ENCODE assay signal across 24 cellular contexts in genomic region chr14:103686831-103687485, GRCh38. TPM values are rescaled to one million over a fixed set of nuclear protein-coding genes. Genes with fewer than 3 reads are reported as not detected.
DNase-seq lines count a peak whose midpoint lies in the region; ATAC-seq and TF ChIP-seq lines count a peak whose summit lies in the region.
"Had no signal": no experiment of that assay in that cellular context is flagged by ENCODE, and none has a peak within 500 bp of the region (broad histone marks: within the 10 kb centered on the region; RNA-seq: fewer than 3 reads in every experiment).

No MANE protein-coding gene starts in this region.

- peaks cover 43 to 72% of the 10 kb centered on the region in 2 experiments for H3K79me1 ChIP-seq in IMR-90 (ENCODE audit: low read depth in 1 of 2, low read length in 2 of 2)

- no peak overlapping the region for H3K56ac ChIP-seq in IMR-90 (ENCODE audit: extremely low read depth, insufficient read depth, low read length)

- H2BK15ac ChIP-seq in IMR-90 (ENCODE audit: low read depth, low read length) = no peak overlapping the region

- no peak overlapping the region for H2AK5ac ChIP-seq in IMR-90 (ENCODE audit: low read depth, low read length)

- H3K27me3 ChIP-seq in ACC112 (ENCODE audit: insufficient read depth, low read length) (no peaks in the 10 kb centered on the region), IMR-90 (ENCODE audit: control insufficient read depth, insufficient read depth, low read length) (no peaks in the 10 kb centered on the region)
- H3K27me3 ChIP-seq: esophagus muscularis mucosa, SJCRH30, testis had no signal

- dilution Hi-C loops in IMR-90 (cut with HindIII; ENCODE audit: low sequenced_read_pairs, unreplicated experiment) = no loop called here

- peak overlapping the region; percentile 8; the same call in 1 of the 2 replicates for H3K4ac ChIP-seq in IMR-90 (ENCODE audit: low read depth, low read length)

- H4K20me1 ChIP-seq in IMR-90 (ENCODE audit: insufficient read depth, low read length) = peaks cover 49% of the 10 kb centered on the region

- ATAC-seq in IMR-90 (ENCODE audit: low read depth) (no peak), HG03139 (IDR thresholded peaks at IDR 0.05; ENCODE audit: unreplicated experiment) (no peak), GM21717 (IDR thresholded peaks at IDR 0.05; ENCODE audit: unreplicated experiment) (no peak)
- ATAC-seq: sciatic nerve had no signal

- no peak overlapping the region for H2BK120ac ChIP-seq in IMR-90 (ENCODE audit: low read depth, low read length)

- no peak overlapping the region for H3K4me2 ChIP-seq in IMR-90 (ENCODE audit: low read depth, low read length)
- H3K4me2 ChIP-seq: PC-9 had no signal

- H3K36me3 ChIP-seq in ACC112 (ENCODE audit: insufficient read depth, low read length) (peaks cover 12% of the 10 kb centered on the region; the same call in 1 of the 2 replicates), IMR-90 (ENCODE audit: control insufficient read depth, insufficient read depth, low read length) (peaks cover 52% of the 10 kb centered on the region)

- H4K91ac ChIP-seq in IMR-90 (ENCODE audit: insufficient read depth, low read depth, low read length) = peak overlapping the region; percentile 33; the same call in 1 of the 2 replicates

- no peak overlapping the region for H2BK20ac ChIP-seq in IMR-90 (ENCODE audit: low read depth, low read length)

- H4K8ac ChIP-seq in IMR-90 (ENCODE audit: low read depth in 2 of 2, low read length in 2 of 2) = peak overlapping the region; percentile 18 to 65; a peak in 2 of 4 replicates

- peak; percentile 55 for DNase-seq in IMR-90
- DNase-seq in dermis microvascular lymphatic vessel endothelial cell (ENCODE audit: low read depth in 2 of 2) = peak; percentile 48 to 67
- no peak for DNase-seq in nephron progenitor cell
- DNase-seq in KG1 (lab: John Stamatoyannopoulos, UW) = no peak
- DNase-seq in DMS 273 (lab: John Stamatoyannopoulos, UW; ENCODE audit: unreplicated experiment) = no peak
- DNase-seq: activated CD4-positive, alpha-beta T cell treated with anti-CD3 and anti-CD28 coated beads, Interleukin-2, amount 10 ng/mL, durations not matched to agents 24 days and 14 days; activated CD8-positive, alpha-beta memory T cell treated with anti-CD3 and anti-CD28 coated beads, Interleukin-2, amount 50 U/mL, for 4 hours; activated effector memory CD4-positive, alpha-beta T cell treated with anti-CD3 and anti-CD28 coated beads, Interleukin-2, amount 50 U/mL, for 16 hours; caudate nucleus; CD4-positive, alpha-beta T cell; effector CD4-positive, alpha-beta T cell; Karpas-422; NCI-H1930; occipital lobe; PC-9; SJCRH30; testis had no signal

- CTCF ChIA-PET in IMR-90 (lab: Yijun Ruan, JAX) = no interaction called here

- no peak overlapping the region for H2BK5ac ChIP-seq in IMR-90 (ENCODE audit: low read depth, low read length, poor library complexity, severe bottlenecking)

- intact Hi-C loops in IMR-90 (cut with micrococcal nuclease) = no loop called here

- H3K18ac ChIP-seq in IMR-90 (ENCODE audit: low read depth, low read length) = no peak overlapping the region

- H3K9me3 ChIP-seq in IMR-90 (ENCODE audit: control insufficient read depth, insufficient read depth, low read length) = no peaks in the 10 kb centered on the region
- H3K9me3 ChIP-seq: esophagus muscularis mucosa, SJCRH30, testis had no signal

- TF ChIP-seq RAD21 in IMR-90 (IDR thresholded peaks at IDR 0.05; ENCODE audit: low read length) = no peak

- H3K23ac ChIP-seq in IMR-90 (ENCODE audit: low read depth, low read length) = 0 out of 2 replicates have a peak overlapping the region, but pooled peaks have one; percentile 16

- in situ Hi-C loops in IMR-90 (cut with MboI; ENCODE audit: low sequenced_read_pairs) = loop anchor here (10.0 kb wide), 1 partner anchor 112 kb away; no protein-coding TSS in a partner anchor

- H3K4me3 ChIP-seq in ACC112 (ENCODE audit: low read depth, low read length) (no peak overlapping the region), IMR-90 (ENCODE audit: insufficient read depth, low read depth, low read length) (no peak overlapping the region)
- H3K4me3 ChIP-seq: esophagus muscularis mucosa, lung, PC-9, SJCRH30, testis had no signal

- H4K5ac ChIP-seq in IMR-90 (ENCODE audit: low read depth, low read length) = no peak overlapping the region

- peaks cover 42% of the 10 kb centered on the region for H3K36me3 Mint-ChIP-seq in nephron progenitor cell (ENCODE audit: low read depth)

- peaks cover 10% of the 10 kb centered on the region; the same call in 1 of the 2 replicates for H3K9me1 ChIP-seq in IMR-90 (ENCODE audit: insufficient read depth, low read length)

- H3K4me1 Mint-ChIP-seq in nephron progenitor cell = no peaks in the 10 kb centered on the region
- H3K4me1 Mint-ChIP-seq: activated CD4-positive, alpha-beta T cell treated with anti-CD3 and anti-CD28 coated beads, Interleukin-2, amount 10 ng/mL, durations not matched to agents 24 days and 14 days had no signal

- 85% methylated on average over 4 of the region's 19 CpGs; no CpG with 5 or more reads in 1 of the 2 experiments for WGBS in IMR-90 (ENCODE audit: extremely low coverage in 2 of 2, insufficient read length in 1 of 2), 2 experiments

- H2AFZ ChIP-seq in ACC112 (ENCODE audit: low read length, unreplicated experiment) (no peak overlapping the region), IMR-90 (replicated peaks; ENCODE audit: low read length, poor library complexity) (no peak overlapping the region)
- H2AFZ ChIP-seq: PC-9 had no signal

- H3K9ac ChIP-seq in IMR-90 (ENCODE audit: low read depth, low read length) = no peak overlapping the region

- H3K14ac ChIP-seq in IMR-90 (replicated peaks; ENCODE audit: low read depth, low read length) = no peak overlapping the region

- TF ChIP-seq POLR2A in IMR-90 (IDR thresholded peaks at IDR 0.05; ENCODE audit: low read depth, low read length) = no peak

- H3K4me1 ChIP-seq in ACC112 (ENCODE audit: control insufficient read depth, insufficient read depth, low read length, unreplicated experiment) (peaks cover 13% of the 10 kb centered on the region), IMR-90 (ENCODE audit: control insufficient read depth, insufficient read depth, low read length) (peaks cover 8% of the 10 kb centered on the region)
- H3K4me1 ChIP-seq: SJCRH30 had no signal

- TF ChIP-seq CTCF in IMR-90 (conservative IDR thresholded peaks at IDR 0.05; ENCODE audit: low read depth, low read length) (no peak), nephron progenitor cell (IDR thresholded peaks at IDR 0.05) (no peak)

- POLR2A ChIA-PET in IMR-90 (lab: Charles Lee; ENCODE audit: unreplicated experiment) = no interaction called here

- no peak overlapping the region for H2AK9ac ChIP-seq in IMR-90 (replicated peaks; ENCODE audit: low read depth, low read length, poor library complexity)

- no TSS peak for BruUV-seq in IMR-90 (replicated peaks; lab: Mats Ljungman, UMichigan)

- peaks cover 20% of the 10 kb centered on the region for H3K79me2 ChIP-seq in ACC112 (ENCODE audit: control insufficient read depth, insufficient read depth, low read length, unreplicated experiment)

- no peak overlapping the region for H3K4me3 Mint-ChIP-seq in nephron progenitor cell
- H3K4me3 Mint-ChIP-seq: activated CD4-positive, alpha-beta T cell treated with anti-CD3 and anti-CD28 coated beads, Interleukin-2, amount 10 ng/mL, durations not matched to agents 24 days and 14 days; CD4-positive, alpha-beta T cell; T-helper 1 cell treated with Interleukin-12 subunit alpha and Interleukin-12 subunit beta and Interleukin-4 antibody, amounts not matched to agents 30 μg/mL and 1 μg/mL, for 36 hours had no signal

- H3K27ac ChIP-seq in ACC112 (ENCODE audit: low read depth, low read length) (peak overlapping the region; percentile 32), IMR-90 (ENCODE audit: insufficient read depth, low read length) (peak overlapping the region; percentile 19; the same call in 1 of the 2 replicates)
- H3K27ac ChIP-seq: esophagus muscularis mucosa, PC-9, SJCRH30 had no signal

- no peaks in the 10 kb centered on the region for H3K27me3 Mint-ChIP-seq in nephron progenitor cell (ENCODE audit: low read depth, poor library complexity)
- H3K27me3 Mint-ChIP-seq: activated CD4-positive, alpha-beta T cell treated with anti-CD3 and anti-CD28 coated beads, Interleukin-2, amount 10 ng/mL, durations not matched to agents 24 days and 14 days; CD4-positive, alpha-beta T cell had no signal

- no peaks in the 10 kb centered on the region for H3K9me3 Mint-ChIP-seq in nephron progenitor cell
- H3K9me3 Mint-ChIP-seq: activated CD4-positive, alpha-beta T cell treated with anti-CD3 and anti-CD28 coated beads, Interleukin-2, amount 10 ng/mL, durations not matched to agents 24 days and 14 days; CD4-positive, alpha-beta T cell; T-helper 1 cell treated with Interleukin-12 subunit alpha and Interleukin-12 subunit beta and Interleukin-4 antibody, amounts not matched to agents 30 μg/mL and 1 μg/mL, for 36 hours had no signal

- H3K27ac Mint-ChIP-seq in nephron progenitor cell = peak overlapping the region; percentile 87
- H3K27ac Mint-ChIP-seq: activated CD4-positive, alpha-beta T cell treated with anti-CD3 and anti-CD28 coated beads, Interleukin-2, amount 10 ng/mL, durations not matched to agents 24 days and 14 days; CD4-positive, alpha-beta T cell; T-helper 1 cell treated with Interleukin-12 subunit alpha and Interleukin-12 subunit beta and Interleukin-4 antibody, amounts not matched to agents 30 μg/mL and 1 μg/mL, for 36 hours had no signal

TF ChIP-seq in IMR-90, 13 proteins besides CTCF, POLR2A, EP300 and RAD21:
- TF ChIP-seq CEBPB (IDR thresholded peaks at IDR 0.05; ENCODE audit: low read depth, low read length) (peak; percentile 15; the same call in 1 of the 2 replicates), MXI1 (IDR thresholded peaks at IDR 0.05; ENCODE audit: borderline replicate concordance, low read depth, low read length) (no peak)

RNA-seq across cellular contexts. Expression of gene XRCC3, which starts 28.3 kb away (rescaled TPM):
- total RNA-seq in IMR-90 (2012; rRNA removed) (7.5 and 8.1 TPM in 2 replicates), dermis microvascular lymphatic vessel endothelial cell (10.0 and 11.0 TPM in 2 replicates)
- polyA plus RNA-seq in IMR-90 (2012; rRNA removed) = 9.0 and 9.5 TPM in 2 replicates
- 5.3 and 5.5 TPM in 2 replicates for polyA plus RNA-seq in IMR-90 (2012; cell fraction: cytosol; rRNA removed)
- polyA plus RNA-seq in IMR-90 (2012; cell fraction: nucleus; rRNA removed; ENCODE audit: low replicate concordance) = 29.9 and 33.1 TPM in 2 replicates

RNA-seq across cellular contexts. Expression of gene ZFYVE21, which starts 28.7 kb away (rescaled TPM):
- 41.2 and 41.4 TPM in 2 replicates for total RNA-seq in IMR-90 (2012; rRNA removed)
- polyA plus RNA-seq in IMR-90 (2012; rRNA removed) = 89.2 and 93.4 TPM in 2 replicates
- polyA plus RNA-seq in IMR-90 (2012; cell fraction: cytosol; rRNA removed) = 107 and 145 TPM in 2 replicates
- 83.4 and 98.8 TPM in 2 replicates for polyA plus RNA-seq in IMR-90 (2012; cell fraction: nucleus; rRNA removed; ENCODE audit: low replicate concordance)
- total RNA-seq in dermis microvascular lymphatic vessel endothelial cell = 58.0 and 101 TPM in 2 replicates

RNA-seq across cellular contexts. Expression of gene KLC1, which starts 57.9 kb away (rescaled TPM):
- 101 and 139 TPM in 2 replicates for total RNA-seq in IMR-90 (2012; rRNA removed)
- polyA plus RNA-seq in IMR-90 (2012; rRNA removed) = 155 and 157 TPM in 2 replicates
- 202 and 321 TPM in 2 replicates for polyA plus RNA-seq in IMR-90 (2012; cell fraction: cytosol; rRNA removed)
- polyA plus RNA-seq in IMR-90 (2012; cell fraction: nucleus; rRNA removed; ENCODE audit: low replicate concordance) = 401 and 574 TPM in 2 replicates
- 114 and 162 TPM in 2 replicates for total RNA-seq in dermis microvascular lymphatic vessel endothelial cell

Comparison
In these comparisons a context has a peak if more than half of its experiments do, and no peak if none do; other contexts are left out.
1. DNase-seq: peak in IMR-90 (single experiment) and dermis microvascular lymphatic vessel endothelial cell (2 of 2); none in nephron progenitor cell (single experiment), KG1 (single experiment) and DMS 273 (single experiment).